Comparison of ENCODE assay signal across 1 cellular context in the genomic region with DNA sequence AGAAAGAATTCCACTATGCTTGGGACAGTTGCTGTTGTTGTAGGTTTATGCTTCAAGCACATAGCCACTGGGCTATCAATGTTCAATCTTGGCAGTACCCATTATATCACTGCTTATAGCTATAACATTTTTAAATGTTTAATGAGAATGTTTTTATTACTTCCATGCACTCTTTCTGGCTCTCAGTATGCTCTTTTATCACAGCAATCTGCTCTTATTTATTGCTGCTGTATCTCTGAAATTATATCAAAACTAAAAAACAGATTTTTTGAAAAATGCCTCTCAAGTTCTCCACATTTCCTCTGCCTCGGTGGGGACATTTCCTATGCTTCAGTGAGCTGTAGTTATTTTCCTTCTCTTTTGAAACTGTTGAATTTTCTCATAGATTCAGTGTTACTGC.
TF ChIP-seq lines count a peak whose summit lies in the region.

No MANE protein-coding gene starts in this region.

TF ChIP-seq in SK-N-SH treated with all-trans-retinoic acid at 6 μM for 48 hours, 23 proteins besides CTCF, POLR2A, EP300 and RAD21 (continued from another document):
- TF ChIP-seq, protein P1, sequence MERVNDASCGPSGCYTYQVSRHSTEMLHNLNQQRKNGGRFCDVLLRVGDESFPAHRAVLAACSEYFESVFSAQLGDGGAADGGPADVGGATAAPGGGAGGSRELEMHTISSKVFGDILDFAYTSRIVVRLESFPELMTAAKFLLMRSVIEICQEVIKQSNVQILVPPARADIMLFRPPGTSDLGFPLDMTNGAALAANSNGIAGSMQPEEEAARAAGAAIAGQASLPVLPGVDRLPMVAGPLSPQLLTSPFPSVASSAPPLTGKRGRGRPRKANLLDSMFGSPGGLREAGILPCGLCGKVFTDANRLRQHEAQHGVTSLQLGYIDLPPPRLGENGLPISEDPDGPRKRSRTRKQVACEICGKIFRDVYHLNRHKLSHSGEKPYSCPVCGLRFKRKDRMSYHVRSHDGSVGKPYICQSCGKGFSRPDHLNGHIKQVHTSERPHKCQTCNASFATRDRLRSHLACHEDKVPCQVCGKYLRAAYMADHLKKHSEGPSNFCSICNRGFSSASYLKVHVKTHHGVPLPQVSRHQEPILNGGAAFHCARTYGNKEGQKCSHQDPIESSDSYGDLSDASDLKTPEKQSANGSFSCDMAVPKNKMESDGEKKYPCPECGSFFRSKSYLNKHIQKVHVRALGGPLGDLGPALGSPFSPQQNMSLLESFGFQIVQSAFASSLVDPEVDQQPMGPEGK (CRISPR knock-in tag; IDR thresholded peaks at IDR 0.05; ENCODE audit: borderline replicate concordance): no peak
- no peak for TF ChIP-seq OSR1 (CRISPR knock-in tag; IDR thresholded peaks at IDR 0.05)
- no peak for TF ChIP-seq ZNF8 (CRISPR knock-in tag; IDR thresholded peaks at IDR 0.05)
- TF ChIP-seq, protein P2, sequence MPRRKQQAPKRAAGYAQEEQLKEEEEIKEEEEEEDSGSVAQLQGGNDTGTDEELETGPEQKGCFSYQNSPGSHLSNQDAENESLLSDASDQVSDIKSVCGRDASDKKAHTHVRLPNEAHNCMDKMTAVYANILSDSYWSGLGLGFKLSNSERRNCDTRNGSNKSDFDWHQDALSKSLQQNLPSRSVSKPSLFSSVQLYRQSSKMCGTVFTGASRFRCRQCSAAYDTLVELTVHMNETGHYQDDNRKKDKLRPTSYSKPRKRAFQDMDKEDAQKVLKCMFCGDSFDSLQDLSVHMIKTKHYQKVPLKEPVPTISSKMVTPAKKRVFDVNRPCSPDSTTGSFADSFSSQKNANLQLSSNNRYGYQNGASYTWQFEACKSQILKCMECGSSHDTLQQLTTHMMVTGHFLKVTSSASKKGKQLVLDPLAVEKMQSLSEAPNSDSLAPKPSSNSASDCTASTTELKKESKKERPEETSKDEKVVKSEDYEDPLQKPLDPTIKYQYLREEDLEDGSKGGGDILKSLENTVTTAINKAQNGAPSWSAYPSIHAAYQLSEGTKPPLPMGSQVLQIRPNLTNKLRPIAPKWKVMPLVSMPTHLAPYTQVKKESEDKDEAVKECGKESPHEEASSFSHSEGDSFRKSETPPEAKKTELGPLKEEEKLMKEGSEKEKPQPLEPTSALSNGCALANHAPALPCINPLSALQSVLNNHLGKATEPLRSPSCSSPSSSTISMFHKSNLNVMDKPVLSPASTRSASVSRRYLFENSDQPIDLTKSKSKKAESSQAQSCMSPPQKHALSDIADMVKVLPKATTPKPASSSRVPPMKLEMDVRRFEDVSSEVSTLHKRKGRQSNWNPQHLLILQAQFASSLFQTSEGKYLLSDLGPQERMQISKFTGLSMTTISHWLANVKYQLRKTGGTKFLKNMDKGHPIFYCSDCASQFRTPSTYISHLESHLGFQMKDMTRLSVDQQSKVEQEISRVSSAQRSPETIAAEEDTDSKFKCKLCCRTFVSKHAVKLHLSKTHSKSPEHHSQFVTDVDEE (CRISPR knock-in tag; IDR thresholded peaks at IDR 0.05): peak; percentile 68; the same call in 1 of the 2 replicates
